In genomic region chr16:25167920-25168319, GRCh38 we compare ENCODE assay signal across 4 cellular contexts. TPM values are rescaled to one million over a fixed set of nuclear protein-coding genes. Genes with fewer than 3 reads are reported as not detected.
"Had no signal": no experiment of that assay in that cellular context is flagged by ENCODE, and none has a peak within 500 bp of the region (broad histone marks: within the 10 kb centered on the region; RNA-seq: fewer than 3 reads in every experiment).

No MANE protein-coding gene starts in this region.

RNA-seq across cellular contexts. Expression of gene AQP8, which starts 48.8 kb away (rescaled TPM):
- total RNA-seq: HT-29, HT1080, LHCN-M2 had no signal
- polyA plus RNA-seq: IgD-negative memory B cell had no signal
